8 cellular contexts compared by ENCODE assay signal in the genomic region with DNA sequence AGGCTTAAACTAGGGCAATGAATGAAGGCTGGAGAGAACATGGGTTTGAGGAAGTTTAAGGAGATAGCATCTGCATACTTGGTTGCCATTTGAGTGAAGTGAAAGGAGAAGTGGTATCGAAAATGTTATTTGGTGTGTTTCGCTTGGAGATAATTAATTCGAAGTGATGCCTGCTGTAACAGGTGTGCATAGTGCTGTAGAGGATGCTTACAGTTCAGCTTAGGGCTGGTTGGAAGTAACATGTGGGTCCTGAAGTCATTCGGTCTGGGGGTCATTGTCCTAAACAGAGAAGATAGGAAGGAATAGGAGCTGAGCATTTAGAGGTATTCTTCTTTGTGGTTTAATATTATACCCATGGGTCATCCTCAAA. TPM values are rescaled to one million over a fixed set of nuclear protein-coding genes. Genes with fewer than 3 reads are reported as not detected.
DNase-seq lines count a peak whose midpoint lies in the region; ATAC-seq and TF ChIP-seq lines count a peak whose summit lies in the region.

No MANE protein-coding gene starts in this region.

- no peaks in the 10 kb centered on the region for H3K9me3 Mint-ChIP-seq in naive thymus-derived CD8-positive, alpha-beta T cell

- POLR2A ChIA-PET in naive thymus-derived CD8-positive, alpha-beta T cell (lab: Charles Lee): interaction anchor here (0.5 to 6.6 kb wide), 19 partner anchors 13 to 193 kb away, joined by 3 to 96 read pairs (median 5); a partner anchor contains a TSS

- peaks cover 0 to 31% (median 5%) of the 10 kb centered on the region in 3 donors for H3K36me3 Mint-ChIP-seq in naive thymus-derived CD8-positive, alpha-beta T cell

- WGBS in thyroid gland, 2 donors: 15 to 17% methylated on average over 4 of the region's 4 CpGs

- no peaks in the 10 kb centered on the region for H3K9me3 ChIP-seq in thyroid gland

- peak; percentile 63 for DNase-seq in NCI-H146 treated with DMSO at 0.1 percent for 48 hours (lab: John Stamatoyannopoulos, UW; ENCODE audit: unreplicated experiment)
- DNase-seq in NCI-H146 (lab: John Stamatoyannopoulos, UW): no peak
- DNase-seq in NCI-H526 (lab: John Stamatoyannopoulos, UW): peak; percentile 78 to 85
- no peak for DNase-seq in dorsolateral prefrontal cortex
- no peak for DNase-seq in naive thymus-derived CD8-positive, alpha-beta T cell
- DNase-seq in stimulated activated CD8-positive, alpha-beta memory T cell treated with anti-CD3 and anti-CD28 coated beads, Interleukin-4, amount 100 ng/mL, for 48 hours: no peak
- no peak for DNase-seq in thyroid gland

- H3K36me3 ChIP-seq in thyroid gland: peaks cover 22 to 34% of the 10 kb centered on the region in 2 donors

- H3K4me3 Mint-ChIP-seq in naive thymus-derived CD8-positive, alpha-beta T cell: no peak overlapping the region

- TF ChIP-seq CTCF in dorsolateral prefrontal cortex (IDR thresholded peaks at IDR 0.05 in 54 of 56, conservative IDR thresholded peaks at IDR 0.05 in 2 of 56; ENCODE audit: low read depth in 1 of 56, partially characterized antibody in 56 of 56) (no peak), thyroid gland (IDR thresholded peaks at IDR 0.05) (no peak)

- ATAC-seq in HG02571 (IDR thresholded peaks at IDR 0.05; ENCODE audit: unreplicated experiment): peak; percentile 48
- peak; percentile 65 to 69 for ATAC-seq in naive thymus-derived CD8-positive, alpha-beta T cell

- TF ChIP-seq POLR2A in thyroid gland (IDR thresholded peaks at IDR 0.05): no peak

- H3K4me3 ChIP-seq in dorsolateral prefrontal cortex (peak overlapping the region; percentile 45 to 82 (median 66)), thyroid gland (replicated peaks in 1 of 3) (peak overlapping the region in 1 of 3 donors; percentile 38)

- peaks cover 7 to 14% (median 11%) of the 10 kb centered on the region in 4 donors for H3K4me1 Mint-ChIP-seq in naive thymus-derived CD8-positive, alpha-beta T cell

- H3K27ac ChIP-seq in dorsolateral prefrontal cortex (peak overlapping the region in 52 of 59 donors; percentile 17 to 89 (median 76)), thyroid gland (no peak overlapping the region)

- no peaks in the 10 kb centered on the region for H3K27me3 Mint-ChIP-seq in naive thymus-derived CD8-positive, alpha-beta T cell

- H3K4me1 ChIP-seq in thyroid gland: peaks cover 6 to 13% of the 10 kb centered on the region in 2 donors

- H3K27me3 ChIP-seq in dorsolateral prefrontal cortex: no peaks in the 10 kb centered on the region
- H3K27me3 ChIP-seq in thyroid gland: no peaks in the 10 kb centered on the region

- H3K27ac Mint-ChIP-seq in naive thymus-derived CD8-positive, alpha-beta T cell: no peak overlapping the region

- intact Hi-C loops in dorsolateral prefrontal cortex (cut with DNase I) (loop anchor here (2.0 to 5.0 kb wide), 3 partner anchors 14 to 167 kb away; a partner anchor contains a TSS), thyroid gland (cut with DNase I) (no loop called here)

RNA-seq across cellular contexts. Expression of a gene that starts 0.3 kb away (rescaled TPM):
- 10 to 100 TPM in 1 of 120 experiments, 1 to 10 TPM in 119; 2.6 to 10.1 (median 5.5) TPM for total RNA-seq in dorsolateral prefrontal cortex
- total RNA-seq in naive thymus-derived CD8-positive, alpha-beta T cell: 1 to 10 TPM; 5.8 to 6.1 TPM
- polyA plus RNA-seq in naive thymus-derived CD8-positive, alpha-beta T cell: 1 to 10 TPM; 2.0 to 3.9 (median 3.4) TPM
- total RNA-seq in thyroid gland: 1 to 10 TPM; 2.4 to 4.6 (median 3.4) TPM

RNA-seq across cellular contexts. Expression of a gene that starts 13.8 kb away (rescaled TPM):
- 10 to 100 TPM; 21.8 to 43.6 (median 31.9) TPM for total RNA-seq in dorsolateral prefrontal cortex
- total RNA-seq in naive thymus-derived CD8-positive, alpha-beta T cell: 10 to 100 TPM; 31.1 to 33.8 TPM
- polyA plus RNA-seq in naive thymus-derived CD8-positive, alpha-beta T cell: 10 to 100 TPM; 10.7 to 14.7 (median 12.4) TPM
- total RNA-seq in thyroid gland: 10 to 100 TPM; 16.9 to 22.8 (median 20.3) TPM

RNA-seq across cellular contexts. Expression of a gene that starts 21.1 kb away (rescaled TPM):
- 10 to 100 TPM; 17.3 to 35.6 (median 26.6) TPM for total RNA-seq in dorsolateral prefrontal cortex
- total RNA-seq in naive thymus-derived CD8-positive, alpha-beta T cell: 10 to 100 TPM; 42.8 to 44.6 TPM
- 10 to 100 TPM; 40.2 to 54.5 (median 40.7) TPM for polyA plus RNA-seq in naive thymus-derived CD8-positive, alpha-beta T cell
- 10 to 100 TPM; 28.0 to 36.5 (median 32.7) TPM for total RNA-seq in thyroid gland

RNA-seq across cellular contexts. Expression of a gene that starts 21.2 kb away (rescaled TPM):
- total RNA-seq in dorsolateral prefrontal cortex (10 to 100 TPM; 20.5 to 38.6 (median 29.2) TPM), thyroid gland (10 to 100 TPM; 17.2 to 33.9 (median 25.4) TPM)
- total RNA-seq in naive thymus-derived CD8-positive, alpha-beta T cell: 10 to 100 TPM; 16.3 to 18.9 TPM
- 1 to 10 TPM; 5.8 to 6.6 (median 6.1) TPM for polyA plus RNA-seq in naive thymus-derived CD8-positive, alpha-beta T cell

RNA-seq across cellular contexts. Expression of a gene that starts 40.5 kb away (rescaled TPM):
- total RNA-seq in dorsolateral prefrontal cortex (10 to 100 TPM in 13 of 120 experiments, 1 to 10 TPM in 107; 2.2 to 12.7 (median 7.2) TPM), thyroid gland (1 to 10 TPM in 3 of 4 donors, under 1 TPM in 1; 0.58 to 3.8 (median 1.7) TPM)
- not detected for total RNA-seq in naive thymus-derived CD8-positive, alpha-beta T cell
- polyA plus RNA-seq in naive thymus-derived CD8-positive, alpha-beta T cell: under 1 TPM; 0.27 to 0.57 (median 0.42) TPM

Comparison
In these comparisons a context has a peak if more than half of its experiments do, and no peak if none do; other contexts are left out.
1. DNase-seq: peak in NCI-H146 treated with DMSO at 0.1 percent for 48 hours (single experiment) and NCI-H526 (2 of 2); none in NCI-H146 (single experiment), dorsolateral prefrontal cortex (0 of 10), naive thymus-derived CD8-positive, alpha-beta T cell (0 of 10), stimulated activated CD8-positive, alpha-beta memory T cell treated with anti-CD3 and anti-CD28 coated beads, Interleukin-4, amount 100 ng/mL, for 48 hours (single experiment) and thyroid gland (0 of 2).
2. H3K27ac ChIP-seq: peak in dorsolateral prefrontal cortex (52 of 59); none in thyroid gland (0 of 3).